Comparison of ENCODE assay signal across 17 cellular contexts in the genomic region with DNA sequence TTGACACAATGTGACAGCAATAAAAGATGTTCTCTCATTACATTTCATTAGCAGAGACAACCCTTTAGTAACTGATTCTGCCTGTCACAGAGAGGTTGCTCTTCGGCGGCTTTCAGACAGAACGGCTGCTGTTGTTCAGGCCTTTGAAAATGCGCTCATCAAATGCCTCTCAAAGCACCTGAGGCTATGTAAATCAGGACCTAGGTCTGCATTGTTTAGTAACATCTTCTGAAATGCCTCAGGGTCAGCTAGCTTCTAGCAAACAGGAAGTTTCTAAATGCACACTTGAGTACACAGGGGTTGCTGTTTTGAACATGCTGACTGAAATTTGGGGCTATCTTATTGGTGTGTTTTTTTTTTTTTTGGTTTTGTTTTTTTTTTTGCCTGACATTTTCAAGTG.
"Had no signal": no experiment of that assay in that cellular context is flagged by ENCODE, and none has a peak within 500 bp of the region (broad histone marks: within the 10 kb centered on the region; RNA-seq: fewer than 3 reads in every experiment).

No MANE protein-coding gene starts in this region.

- DNase-seq: activated CD4-positive, alpha-beta memory T cell treated with anti-CD3 and anti-CD28 coated beads, Interleukin-2, amount 10 ng/mL, durations not matched to agents 7 days and 5 days; activated CD4-positive, alpha-beta T cell treated with anti-CD3 and anti-CD28 coated beads for 36 hours; activated naive CD8-positive, alpha-beta T cell treated with anti-CD3 and anti-CD28 coated beads, Interleukin-2, amount 10 ng/mL, durations not matched to agents 7 days and 5 days; aorta; esophagus squamous epithelium; foreskin fibroblast; heart left ventricle; immature natural killer cell; left cardiac atrium; mucosa of descending colon; naive thymus-derived CD8-positive, alpha-beta T cell; posterior cingulate gyrus; right cardiac atrium; T-helper 9 cell had no signal

- H3K27me3 Mint-ChIP-seq: activated CD4-positive, alpha-beta memory T cell treated with anti-CD3 and anti-CD28 coated beads, Interleukin-2, amount 10 ng/mL, durations not matched to agents 7 days and 5 days; activated CD4-positive, alpha-beta T cell treated with anti-CD3 and anti-CD28 coated beads for 36 hours; activated naive CD8-positive, alpha-beta T cell treated with anti-CD3 and anti-CD28 coated beads, Interleukin-2, amount 10 ng/mL, durations not matched to agents 7 days and 5 days; naive thymus-derived CD8-positive, alpha-beta T cell had no signal

- ATAC-seq: activated CD4-positive, alpha-beta T cell treated with anti-CD3 and anti-CD28 coated beads for 36 hours; heart left ventricle; left cardiac atrium; mucosa of descending colon; naive thymus-derived CD8-positive, alpha-beta T cell; right cardiac atrium; stimulated activated effector memory CD8-positive, alpha-beta T cell treated with anti-CD3 and anti-CD28 coated beads, Interleukin-12 subunit alpha, Interleukin-12 subunit beta, amount 100 ng/mL, for 72 hours had no signal

- H3K36me3 Mint-ChIP-seq: activated naive CD8-positive, alpha-beta T cell treated with anti-CD3 and anti-CD28 coated beads, Interleukin-2, amount 10 ng/mL, durations not matched to agents 7 days and 5 days; immature natural killer cell; naive thymus-derived CD8-positive, alpha-beta T cell; stimulated activated effector memory CD8-positive, alpha-beta T cell treated with anti-CD3 and anti-CD28 coated beads, Interleukin-12 subunit alpha, Interleukin-12 subunit beta, amount 100 ng/mL, for 72 hours had no signal

- H3K4me3 Mint-ChIP-seq: activated CD4-positive, alpha-beta memory T cell treated with anti-CD3 and anti-CD28 coated beads, Interleukin-2, amount 10 ng/mL, durations not matched to agents 7 days and 5 days; activated CD4-positive, alpha-beta T cell treated with anti-CD3 and anti-CD28 coated beads for 36 hours; activated naive CD8-positive, alpha-beta T cell treated with anti-CD3 and anti-CD28 coated beads, Interleukin-2, amount 10 ng/mL, durations not matched to agents 7 days and 5 days; immature natural killer cell; naive thymus-derived CD8-positive, alpha-beta T cell; stimulated activated effector memory CD8-positive, alpha-beta T cell treated with anti-CD3 and anti-CD28 coated beads, Interleukin-12 subunit alpha, Interleukin-12 subunit beta, amount 100 ng/mL, for 72 hours had no signal

- H3K9me3 Mint-ChIP-seq: activated CD4-positive, alpha-beta memory T cell treated with anti-CD3 and anti-CD28 coated beads, Interleukin-2, amount 10 ng/mL, durations not matched to agents 7 days and 5 days; activated naive CD8-positive, alpha-beta T cell treated with anti-CD3 and anti-CD28 coated beads, Interleukin-2, amount 10 ng/mL, durations not matched to agents 7 days and 5 days had no signal

- H3K4me3 ChIP-seq: esophagus squamous epithelium, heart left ventricle, mucosa of descending colon, smooth muscle cell, tibial nerve had no signal

- H3K4me1 Mint-ChIP-seq: activated CD4-positive, alpha-beta memory T cell treated with anti-CD3 and anti-CD28 coated beads, Interleukin-2, amount 10 ng/mL, durations not matched to agents 7 days and 5 days; activated CD4-positive, alpha-beta T cell treated with anti-CD3 and anti-CD28 coated beads for 36 hours; activated naive CD8-positive, alpha-beta T cell treated with anti-CD3 and anti-CD28 coated beads, Interleukin-2, amount 10 ng/mL, durations not matched to agents 7 days and 5 days; immature natural killer cell; naive thymus-derived CD8-positive, alpha-beta T cell; stimulated activated effector memory CD8-positive, alpha-beta T cell treated with anti-CD3 and anti-CD28 coated beads, Interleukin-12 subunit alpha, Interleukin-12 subunit beta, amount 100 ng/mL, for 72 hours had no signal
